10 cellular contexts compared by ENCODE assay signal in the genomic region with DNA sequence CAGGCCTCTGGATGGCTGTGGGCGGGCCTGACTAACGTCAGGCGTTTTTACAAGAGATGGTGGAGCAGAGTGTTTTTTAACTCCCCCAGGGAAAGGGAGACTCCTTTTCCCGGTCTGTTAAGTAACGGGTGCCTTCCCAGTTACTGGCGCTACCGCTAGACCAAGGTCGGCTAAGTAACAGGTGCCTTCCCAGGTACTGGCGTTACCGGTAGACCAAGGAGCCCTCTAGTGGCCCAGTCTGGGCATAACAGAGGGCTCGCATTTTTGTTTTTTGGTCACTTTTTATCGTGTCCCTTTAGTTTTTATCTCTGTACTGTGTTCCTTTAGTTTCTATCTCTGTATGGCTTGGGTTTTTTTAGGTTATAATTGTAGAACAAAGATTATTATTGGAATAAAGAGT. TPM values are rescaled to one million over a fixed set of nuclear protein-coding genes. Genes with fewer than 3 reads are reported as not detected.
DNase-seq lines count a peak whose midpoint lies in the region; ATAC-seq and TF ChIP-seq lines count a peak whose summit lies in the region.
"Had no signal": no experiment of that assay in that cellular context is flagged by ENCODE, and none has a peak within 500 bp of the region (broad histone marks: within the 10 kb centered on the region; RNA-seq: fewer than 3 reads in every experiment).

No MANE protein-coding gene starts in this region.

- H3K9ac ChIP-seq in mesenchymal stem cell (ENCODE audit: low read length): no peak overlapping the region

- ATAC-seq in lung (ENCODE audit: insufficient read depth, low FRiP score) (no peak), HG03521 (IDR thresholded peaks at IDR 0.05; ENCODE audit: unreplicated experiment) (no peak), HG03159 (IDR thresholded peaks at IDR 0.05; ENCODE audit: unreplicated experiment) (no peak)
- ATAC-seq: activated naive CD4-positive, alpha-beta T cell treated with anti-CD3 and anti-CD28 coated beads, Interleukin-2, amount 50 U/mL, for 72 hours; naive thymus-derived CD4-positive, alpha-beta T cell had no signal

- no peaks in the 10 kb centered on the region for H3K27me3 Mint-ChIP-seq in HFFc6 (ENCODE audit: insufficient read depth)
- H3K27me3 Mint-ChIP-seq: naive thymus-derived CD4-positive, alpha-beta T cell had no signal

- H3K79me1 ChIP-seq in mesenchymal stem cell (replicated peaks; ENCODE audit: low read length, poor library complexity, severe bottlenecking): peaks cover 15% of the 10 kb centered on the region

- no peak overlapping the region for H3K27ac Mint-ChIP-seq in HFFc6
- H3K27ac Mint-ChIP-seq: activated naive CD4-positive, alpha-beta T cell treated with anti-CD3 and anti-CD28 coated beads, Interleukin-2, amount 50 U/mL, for 72 hours; naive thymus-derived CD4-positive, alpha-beta T cell had no signal

- H4K8ac ChIP-seq in mesenchymal stem cell (ENCODE audit: low read length): no peak overlapping the region

- H3K4me2 ChIP-seq in mesenchymal stem cell (ENCODE audit: low read length, poor library complexity, severe bottlenecking): no peak overlapping the region

- H3K27me3 ChIP-seq in adrenal gland: no peaks in the 10 kb centered on the region
- no peaks in the 10 kb centered on the region for H3K27me3 ChIP-seq in lung (ENCODE audit: control insufficient read depth, insufficient read depth)
- H3K27me3 ChIP-seq in mesenchymal stem cell (ENCODE audit: control insufficient read depth in 1 of 2, insufficient read depth in 1 of 2, low read length in 2 of 2): no peaks in the 10 kb centered on the region

- intact Hi-C loops in adrenal gland (cut with DNase I): no loop called here

- no peak for TF ChIP-seq POLR2A in adrenal gland (IDR thresholded peaks at IDR 0.05)

- no peak overlapping the region for H4K91ac ChIP-seq in mesenchymal stem cell (ENCODE audit: low read length)

- H3K9me3 ChIP-seq in adrenal gland (replicated peaks in 1 of 3): peaks cover 0 to 10% (median 0%) of the 10 kb centered on the region in 3 donors
- H3K9me3 ChIP-seq in lung (ENCODE audit: control insufficient read depth in 2 of 2, insufficient read depth in 1 of 2, low read length in 1 of 2): peaks cover 0 to 18% of the 10 kb centered on the region in 2 donors
- peaks cover 91% of the 10 kb centered on the region for H3K9me3 ChIP-seq in mesenchymal stem cell (ENCODE audit: control insufficient read depth, low read length)

- H2BK15ac ChIP-seq in mesenchymal stem cell (ENCODE audit: low read depth, poor library complexity, severe bottlenecking): no peak overlapping the region

- no peaks in the 10 kb centered on the region for H3K4me1 ChIP-seq in adrenal gland (replicated peaks in 1 of 2)
- peaks cover 0 to 1% of the 10 kb centered on the region in 2 donors for H3K4me1 ChIP-seq in lung (ENCODE audit: control insufficient read depth in 2 of 2, insufficient read depth in 2 of 2, low read length in 2 of 2)
- H3K4me1 ChIP-seq in mesenchymal stem cell (ENCODE audit: control insufficient read depth, insufficient read depth, low read depth, low read length): no peaks in the 10 kb centered on the region

- H3K36me3 Mint-ChIP-seq in HFFc6 (ENCODE audit: low read depth): peaks cover 64% of the 10 kb centered on the region

- 54 to 71% (median 65%) methylated on average over 12 of the region's 12 CpGs for WGBS in adrenal gland, 4 donors
- 69 to 78% methylated on average over 12 of the region's 12 CpGs for WGBS in lung, 2 donors
- WGBS in mesenchymal stem cell: 75% methylated on average over 11 of the region's 12 CpGs

- TF ChIP-seq CTCF in HFFc6 (IDR thresholded peaks at IDR 0.05): peak; percentile 77
- peak; percentile 25 to 54 (median 46) for TF ChIP-seq CTCF in adrenal gland (IDR thresholded peaks at IDR 0.05)
- peak; percentile 8 for TF ChIP-seq CTCF in lung (IDR thresholded peaks at IDR 0.05; ENCODE audit: control extremely low read depth, extremely low read depth)

- DNase-seq in Caki2 (ENCODE audit: low read depth) (peak; percentile 21), HFFc6 (no peak), adrenal gland (peak in 1 of 7 donors; percentile 30), lung (ENCODE audit: low spot score) (no peak), NCI-H524 treated with DMSO at 0.1 percent for 48 hours (lab: John Stamatoyannopoulos, UW) (no peak), mesenchymal stem cell (no peak)

- no peak overlapping the region for H3K23ac ChIP-seq in mesenchymal stem cell (ENCODE audit: low read length in 2 of 2)

- no peaks in the 10 kb centered on the region for H3K4me1 Mint-ChIP-seq in HFFc6 (ENCODE audit: low read depth)

- H2BK120ac ChIP-seq in mesenchymal stem cell (ENCODE audit: low read depth, low read length): no peak overlapping the region

- peaks cover 0 to 38% of the 10 kb centered on the region in 2 donors for H3K36me3 ChIP-seq in adrenal gland (replicated peaks in 1 of 2)
- H3K36me3 ChIP-seq in lung (ENCODE audit: control insufficient read depth in 2 of 2, insufficient read depth in 2 of 2, low read length in 2 of 2): peaks cover 21 to 35% of the 10 kb centered on the region in 2 donors
- H3K36me3 ChIP-seq in mesenchymal stem cell (ENCODE audit: control insufficient read depth in 1 of 2, insufficient read depth in 2 of 2, low read depth in 1 of 2, low read length in 2 of 2): peaks cover 37 to 84% of the 10 kb centered on the region in 2 experiments

- H3K18ac ChIP-seq in mesenchymal stem cell (ENCODE audit: low read depth in 1 of 2, low read length in 2 of 2): no peak overlapping the region

- no peak overlapping the region for H3K4me3 ChIP-seq in adrenal gland
- H3K4me3 ChIP-seq in lung: no peak overlapping the region
- peak overlapping the region in 1 of 2 experiments; percentile 37 for H3K4me3 ChIP-seq in mesenchymal stem cell (ENCODE audit: insufficient read depth in 1 of 2, low read depth in 1 of 2, low read length in 2 of 2)

- H2BK5ac ChIP-seq in mesenchymal stem cell (ENCODE audit: low read depth, low read length, poor library complexity, severe bottlenecking): no peak overlapping the region

- H2AFZ ChIP-seq in mesenchymal stem cell (ENCODE audit: low read depth, low read length): no peak overlapping the region

- no peak overlapping the region for H2BK12ac ChIP-seq in mesenchymal stem cell (ENCODE audit: low read length in 2 of 2)

- H3K27ac ChIP-seq in adrenal gland: no peak overlapping the region
- no peak overlapping the region for H3K27ac ChIP-seq in lung (ENCODE audit: low read depth in 1 of 2, low read length in 1 of 2)
- no peak overlapping the region for H3K27ac ChIP-seq in mesenchymal stem cell (ENCODE audit: low read length, poor library complexity, severe bottlenecking)

- H3K9me3 Mint-ChIP-seq in HFFc6: peaks cover 34% of the 10 kb centered on the region

- no peak overlapping the region for H2AK5ac ChIP-seq in mesenchymal stem cell (ENCODE audit: low read length, severe bottlenecking)

- no peak overlapping the region for H3K4me3 Mint-ChIP-seq in HFFc6
- H3K4me3 Mint-ChIP-seq: naive thymus-derived CD4-positive, alpha-beta T cell had no signal

- no peak overlapping the region for H3K14ac ChIP-seq in mesenchymal stem cell (ENCODE audit: low read length in 2 of 2)

- H3K4ac ChIP-seq in mesenchymal stem cell (ENCODE audit: low read depth in 1 of 2, low read length in 2 of 2): no peak overlapping the region

- in situ Hi-C loops in Caki2 (cut with HindIII; ENCODE audit: low pct_unique_long_range_greater_than_20kb, low sequenced_read_pairs): no loop called here

RNA-seq across cellular contexts. Expression of gene ZNF383, which starts 10.0 kb away (rescaled TPM):
- 2.8 and 11.6 TPM in 2 replicates for total RNA-seq in Caki2 (2014; rRNA removed; shearing (Covaris generic); ENCODE audit: low replicate concordance)
- 1 to 10 TPM; 3.3 to 5.5 (median 4.4) TPM for total RNA-seq in HFFc6 (2021; fragmentation: NEBNext Ultra II Directional; extraction: Animal tissue kit (Norgen Biotek cat#: 25700))
- total RNA-seq in adrenal gland (10 to 100 TPM in 2 of 8 donors, 1 to 10 TPM in 6; 4.4 to 11.1 (median 8.6) TPM), lung (10 to 100 TPM in 1 of 2 donors, 1 to 10 TPM in 1; 9.0 to 19.9 TPM)
- polyA plus RNA-seq in adrenal gland (1 to 10 TPM; 5.6 to 6.8 (median 6.4) TPM), lung (1 to 10 TPM; 2.9 to 6.0 TPM)
- polyA plus RNA-seq in mesenchymal stem cell (2013, experiment 1 of 2): 2.5 TPM
- 2.3 TPM for polyA plus RNA-seq in mesenchymal stem cell (2013, experiment 2 of 2)

RNA-seq across cellular contexts. Expression of gene ZNF585B, which starts 17.7 kb away (rescaled TPM):
- total RNA-seq in Caki2 (2014; rRNA removed; shearing (Covaris generic); ENCODE audit: low replicate concordance): 7.3 and 10.4 TPM in 2 replicates
- total RNA-seq in HFFc6 (2021; fragmentation: NEBNext Ultra II Directional; extraction: Animal tissue kit (Norgen Biotek cat#: 25700)): 10 to 100 TPM; 11.0 to 16.0 (median 12.0) TPM
- 10 to 100 TPM; 11.4 to 25.7 (median 17.4) TPM for total RNA-seq in adrenal gland
- polyA plus RNA-seq in adrenal gland: 1 to 10 TPM; 7.6 to 9.5 (median 8.7) TPM
- total RNA-seq in lung: 10 to 100 TPM; 12.3 to 22.9 TPM
- polyA plus RNA-seq in lung: 1 to 10 TPM; 4.0 to 4.4 TPM
- 6.3 TPM for polyA plus RNA-seq in mesenchymal stem cell (2013, experiment 1 of 2)
- polyA plus RNA-seq in mesenchymal stem cell (2013, experiment 2 of 2): 5.6 TPM

RNA-seq across cellular contexts. Expression of gene ZNF585A, which starts 55.5 kb away (rescaled TPM):
- total RNA-seq in Caki2 (2014; rRNA removed; shearing (Covaris generic); ENCODE audit: low replicate concordance): 12.2 and 21.4 TPM in 2 replicates
- 10 to 100 TPM in 3 of 6 experiments, 1 to 10 TPM in 3; 9.0 to 12.8 (median 10.1) TPM for total RNA-seq in HFFc6 (2021; fragmentation: NEBNext Ultra II Directional; extraction: Animal tissue kit (Norgen Biotek cat#: 25700))
- total RNA-seq in adrenal gland (10 to 100 TPM in 6 of 8 donors, 1 to 10 TPM in 2; 8.1 to 39.4 (median 15.7) TPM), lung (10 to 100 TPM in 1 of 2 donors, 1 to 10 TPM in 1; 8.5 to 17.2 TPM)
- polyA plus RNA-seq in adrenal gland (10 to 100 TPM; 15.8 to 23.0 (median 18.7) TPM), lung (10 to 100 TPM in 1 of 2 donors, 1 to 10 TPM in 1; 9.9 to 12.7 TPM)
- 17.0 TPM for polyA plus RNA-seq in mesenchymal stem cell (2013, experiment 1 of 2)
- polyA plus RNA-seq in mesenchymal stem cell (2013, experiment 2 of 2): 16.9 TPM

Comparison
In these comparisons a context has a peak if more than half of its experiments do, and no peak if none do; other contexts are left out.
1. CTCF ChIP-seq: peak in every context shown above with its lines; median percentile 77 in HFFc6; 46 in adrenal gland; 8 in lung.